13 cellular contexts compared by ENCODE assay signal in genomic region chr11:117884994-117885393, GRCh38. TPM values are rescaled to one million over a fixed set of nuclear protein-coding genes. Genes with fewer than 3 reads are reported as not detected.
A peak's percentile ranks its signal among the peaks of the same experiment; 100 is the strongest.
DNase-seq lines count a peak whose midpoint lies in the region; ATAC-seq and TF ChIP-seq lines count a peak whose summit lies in the region.
"Had no signal": no experiment of that assay in that cellular context is flagged by ENCODE, and none has a peak within 500 bp of the region (broad histone marks: within the 10 kb centered on the region; RNA-seq: fewer than 3 reads in every experiment).

No MANE protein-coding gene starts in this region.

- no peaks in the 10 kb centered on the region for H3K4me1 Mint-ChIP-seq in osteocyte (ENCODE audit: unreplicated experiment)

- peaks cover 39% of the 10 kb centered on the region for H3K27me3 Mint-ChIP-seq in osteocyte (ENCODE audit: unreplicated experiment)

- CTCF ChIA-PET in AG04450 (lab: Charles Lee), result interaction anchor here (0.7 to 2.2 kb wide), 5 partner anchors 41 to 459 kb away, joined by 3 to 11 read pairs (median 3); no protein-coding TSS in a partner anchor

- no peaks in the 10 kb centered on the region for H3K9me3 ChIP-seq in AG04450 (ENCODE audit: control insufficient read depth, insufficient read depth, low read length)

- no peak overlapping the region for H3K4me3 ChIP-seq in AG04450 (ENCODE audit: low read depth, low read length)
- no peak overlapping the region for H3K4me3 ChIP-seq in fibroblast of mammary gland (ENCODE audit: control insufficient read depth, low read depth, low read length)

- POLR2A ChIA-PET in AG04450 (lab: Yijun Ruan, JAX), result no interaction called here

- H3K27ac ChIP-seq in AG04450 (ENCODE audit: low read depth, low read length), result peak overlapping the region; percentile 75

- H3K4me3 Mint-ChIP-seq in osteocyte (ENCODE audit: unreplicated experiment), result no peak overlapping the region
- H3K4me3 Mint-ChIP-seq: activated CD4-positive, alpha-beta T cell treated with anti-CD3 and anti-CD28 coated beads, Interleukin-2, amount 10 ng/mL, durations not matched to agents 24 days and 14 days had no signal

- no peak for ATAC-seq in HG02623 (IDR thresholded peaks at IDR 0.05; ENCODE audit: unreplicated experiment)

- H3K36me3 Mint-ChIP-seq in osteocyte (ENCODE audit: unreplicated experiment), result no peaks in the 10 kb centered on the region

- H3K9me3 Mint-ChIP-seq in osteocyte (ENCODE audit: unreplicated experiment), result no peaks in the 10 kb centered on the region
- H3K9me3 Mint-ChIP-seq: activated CD4-positive, alpha-beta T cell treated with anti-CD3 and anti-CD28 coated beads, Interleukin-2, amount 10 ng/mL, durations not matched to agents 24 days and 14 days had no signal

- DNase-seq in AG04450 (ENCODE audit: low read depth, low spot score) (peak; percentile 61), HK-2 (ENCODE audit: unreplicated experiment) (peak; percentile 29), fibroblast of mammary gland (ENCODE audit: low read depth) (peak; percentile 51), osteocyte (ENCODE audit: extremely low spot score, unreplicated experiment) (peak; percentile 38), dedifferentiated amniotic fluid mesenchymal stem cell (ENCODE audit: extremely low spot score) (no peak), occipital lobe (lab: John Stamatoyannopoulos, UW) (no peak), DMS153 (lab: John Stamatoyannopoulos, UW) (no peak)
- DNase-seq: activated CD4-positive, alpha-beta T cell treated with anti-CD3 and anti-CD28 coated beads, Interleukin-2, amount 10 ng/mL, durations not matched to agents 24 days and 14 days; anterior cingulate cortex; GOT3; NCI-H187; NK-92 treated with Interleukin-12 subunit alpha and Interleukin-12 subunit beta, amount 100 ng/mL, for 24 hours had no signal

- H3K27ac Mint-ChIP-seq in osteocyte (ENCODE audit: unreplicated experiment), result no peak overlapping the region
- H3K27ac Mint-ChIP-seq: activated CD4-positive, alpha-beta T cell treated with anti-CD3 and anti-CD28 coated beads, Interleukin-2, amount 10 ng/mL, durations not matched to agents 24 days and 14 days had no signal

- H3K27me3 ChIP-seq in AG04450 (ENCODE audit: control insufficient read depth, insufficient read depth, low read length), result no peaks in the 10 kb centered on the region

- TF ChIP-seq CTCF in AG04450 (IDR thresholded peaks at IDR 0.05; ENCODE audit: low read depth, low read length) (no peak), fibroblast of mammary gland (conservative IDR thresholded peaks at IDR 0.05; ENCODE audit: control insufficient read depth, insufficient read depth, low read depth, low read length) (no peak), osteocyte (IDR thresholded peaks at IDR 0.05) (no peak)

RNA-seq across cellular contexts. Expression of gene FXYD6, which starts 8.5 kb away (rescaled TPM):
- polyA plus RNA-seq in AG04450 (2011; rRNA removed), result 19.8 and 21.4 TPM in 2 replicates
- 9.7 and 11.8 TPM in 2 replicates for polyA minus RNA-seq in AG04450 (2011; rRNA and poly(A)+ RNA removed)
- total RNA-seq in osteocyte (0.99 and 1.7 TPM in 2 replicates), occipital lobe (107 TPM)
- total RNA-seq: activated CD4-positive, alpha-beta T cell treated with anti-CD3 and anti-CD28 coated beads, Interleukin-2, amount 10 ng/mL, durations not matched to agents 24 days and 14 days had no signal

RNA-seq across cellular contexts. Expression of gene TMPRSS13, which starts 44.2 kb away (rescaled TPM):
- not detected in 2 replicates for polyA plus RNA-seq in AG04450 (2011; rRNA removed)
- polyA minus RNA-seq in AG04450 (2011; rRNA and poly(A)+ RNA removed), result not detected in 2 replicates
- total RNA-seq in osteocyte (not detected in 2 replicates), occipital lobe (0.47 TPM)

Comparison
In these comparisons a context has a peak if more than half of its experiments do, and no peak if none do; other contexts are left out.
1. DNase-seq: peak in AG04450 (single experiment), HK-2 (single experiment), fibroblast of mammary gland (single experiment) and osteocyte (single experiment); none in dedifferentiated amniotic fluid mesenchymal stem cell (single experiment), occipital lobe (single experiment) and DMS153 (single experiment).
2. RNA of gene FXYD6, which starts 8.5 kb away (total RNA-seq): 107 TPM in occipital lobe (single experiment); 0.99 to 1.7 TPM in osteocyte; every median in the first group is over 10 times any median in the second.